Comparison of ENCODE assay signal across 1 cellular context in the genomic region with DNA sequence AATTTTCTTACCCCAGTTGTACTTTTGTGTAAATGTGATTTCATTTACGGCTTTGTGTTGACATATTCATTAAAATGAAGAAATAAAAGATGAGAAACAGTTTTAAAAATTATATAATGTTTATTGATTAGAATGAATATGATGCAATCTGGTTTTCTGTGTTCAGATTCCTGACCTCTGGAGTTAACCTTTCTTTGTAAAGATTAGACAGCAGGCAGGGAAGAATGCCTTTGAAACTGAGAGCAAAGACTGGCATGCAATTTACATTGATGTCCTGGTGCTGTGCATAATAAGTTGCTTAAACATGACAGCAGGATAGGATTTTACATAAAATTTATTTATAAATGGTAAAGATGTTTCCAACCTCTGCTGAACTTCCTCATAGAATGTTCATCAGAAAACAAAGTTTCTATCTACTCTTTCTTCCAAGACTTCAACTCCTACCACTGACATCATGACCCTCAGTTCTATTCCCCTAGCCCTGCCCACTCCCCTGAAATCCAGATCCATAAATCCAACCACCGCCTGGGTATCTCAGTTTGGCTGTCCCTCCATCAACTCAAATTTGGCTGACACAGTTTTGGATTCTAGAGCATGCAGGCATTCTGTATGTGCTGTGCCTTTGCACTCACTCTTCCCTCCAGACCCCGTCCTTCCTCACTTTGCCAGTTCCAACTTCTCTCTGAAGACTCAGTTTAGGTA.
TF ChIP-seq lines count a peak whose summit lies in the region.

No MANE protein-coding gene starts in this region.

TF ChIP-seq in HepG2, 621 proteins besides CTCF, POLR2A, EP300 and RAD21 (continued from another document and continues in another):
- TF ChIP-seq, protein P1, sequence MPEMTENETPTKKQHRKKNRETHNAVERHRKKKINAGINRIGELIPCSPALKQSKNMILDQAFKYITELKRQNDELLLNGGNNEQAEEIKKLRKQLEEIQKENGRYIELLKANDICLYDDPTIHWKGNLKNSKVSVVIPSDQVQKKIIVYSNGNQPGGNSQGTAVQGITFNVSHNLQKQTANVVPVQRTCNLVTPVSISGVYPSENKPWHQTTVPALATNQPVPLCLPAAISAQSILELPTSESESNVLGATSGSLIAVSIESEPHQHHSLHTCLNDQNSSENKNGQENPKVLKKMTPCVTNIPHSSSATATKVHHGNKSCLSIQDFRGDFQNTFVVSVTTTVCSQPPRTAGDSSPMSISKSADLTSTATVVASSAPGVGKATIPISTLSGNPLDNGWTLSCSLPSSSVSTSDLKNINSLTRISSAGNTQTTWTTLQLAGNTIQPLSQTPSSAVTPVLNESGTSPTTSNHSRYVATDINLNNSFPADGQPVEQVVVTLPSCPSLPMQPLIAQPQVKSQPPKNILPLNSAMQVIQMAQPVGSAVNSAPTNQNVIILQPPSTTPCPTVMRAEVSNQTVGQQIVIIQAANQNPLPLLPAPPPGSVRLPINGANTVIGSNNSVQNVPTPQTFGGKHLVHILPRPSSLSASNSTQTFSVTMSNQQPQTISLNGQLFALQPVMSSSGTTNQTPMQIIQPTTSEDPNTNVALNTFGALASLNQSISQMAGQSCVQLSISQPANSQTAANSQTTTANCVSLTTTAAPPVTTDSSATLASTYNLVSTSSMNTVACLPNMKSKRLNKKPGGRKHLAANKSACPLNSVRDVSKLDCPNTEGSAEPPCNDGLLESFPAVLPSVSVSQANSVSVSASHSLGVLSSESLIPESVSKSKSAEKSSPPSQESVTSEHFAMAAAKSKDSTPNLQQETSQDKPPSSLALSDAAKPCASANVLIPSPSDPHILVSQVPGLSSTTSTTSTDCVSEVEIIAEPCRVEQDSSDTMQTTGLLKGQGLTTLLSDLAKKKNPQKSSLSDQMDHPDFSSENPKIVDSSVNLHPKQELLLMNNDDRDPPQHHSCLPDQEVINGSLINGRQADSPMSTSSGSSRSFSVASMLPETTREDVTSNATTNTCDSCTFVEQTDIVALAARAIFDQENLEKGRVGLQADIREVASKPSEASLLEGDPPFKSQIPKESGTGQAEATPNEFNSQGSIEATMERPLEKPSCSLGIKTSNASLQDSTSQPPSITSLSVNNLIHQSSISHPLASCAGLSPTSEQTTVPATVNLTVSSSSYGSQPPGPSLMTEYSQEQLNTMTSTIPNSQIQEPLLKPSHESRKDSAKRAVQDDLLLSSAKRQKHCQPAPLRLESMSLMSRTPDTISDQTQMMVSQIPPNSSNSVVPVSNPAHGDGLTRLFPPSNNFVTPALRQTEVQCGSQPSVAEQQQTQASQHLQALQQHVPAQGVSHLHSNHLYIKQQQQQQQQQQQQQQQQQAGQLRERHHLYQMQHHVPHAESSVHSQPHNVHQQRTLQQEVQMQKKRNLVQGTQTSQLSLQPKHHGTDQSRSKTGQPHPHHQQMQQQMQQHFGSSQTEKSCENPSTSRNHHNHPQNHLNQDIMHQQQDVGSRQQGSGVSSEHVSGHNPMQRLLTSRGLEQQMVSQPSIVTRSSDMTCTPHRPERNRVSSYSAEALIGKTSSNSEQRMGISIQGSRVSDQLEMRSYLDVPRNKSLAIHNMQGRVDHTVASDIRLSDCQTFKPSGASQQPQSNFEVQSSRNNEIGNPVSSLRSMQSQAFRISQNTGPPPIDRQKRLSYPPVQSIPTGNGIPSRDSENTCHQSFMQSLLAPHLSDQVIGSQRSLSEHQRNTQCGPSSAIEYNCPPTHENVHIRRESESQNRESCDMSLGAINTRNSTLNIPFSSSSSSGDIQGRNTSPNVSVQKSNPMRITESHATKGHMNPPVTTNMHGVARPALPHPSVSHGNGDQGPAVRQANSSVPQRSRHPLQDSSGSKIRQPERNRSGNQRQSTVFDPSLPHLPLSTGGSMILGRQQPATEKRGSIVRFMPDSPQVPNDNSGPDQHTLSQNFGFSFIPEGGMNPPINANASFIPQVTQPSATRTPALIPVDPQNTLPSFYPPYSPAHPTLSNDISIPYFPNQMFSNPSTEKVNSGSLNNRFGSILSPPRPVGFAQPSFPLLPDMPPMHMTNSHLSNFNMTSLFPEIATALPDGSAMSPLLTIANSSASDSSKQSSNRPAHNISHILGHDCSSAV (CRISPR knock-in tag; IDR thresholded peaks at IDR 0.05; ENCODE audit: borderline replicate concordance), result no peak
- TF ChIP-seq ZNF605 (CRISPR knock-in tag; IDR thresholded peaks at IDR 0.05) (no peak), NR3C1 (CRISPR knock-in tag; IDR thresholded peaks at IDR 0.05) (no peak), CAMTA2 (CRISPR knock-in tag; IDR thresholded peaks at IDR 0.05; ENCODE audit: borderline replicate concordance) (no peak), TBX3 (IDR thresholded peaks at IDR 0.05; ENCODE audit: borderline replicate concordance) (no peak), HNRNPL (IDR thresholded peaks at IDR 0.05; ENCODE audit: low read depth, low read length) (no peak), CBFB (CRISPR knock-in tag; IDR thresholded peaks at IDR 0.05) (no peak), IKZF1 (IDR thresholded peaks at IDR 0.05) (no peak), ZNF205 (CRISPR knock-in tag; IDR thresholded peaks at IDR 0.05) (no peak), NAIF1 (CRISPR knock-in tag; IDR thresholded peaks at IDR 0.05; ENCODE audit: borderline replicate concordance) (no peak), PHF5A (CRISPR knock-in tag; IDR thresholded peaks at IDR 0.05; ENCODE audit: low read depth, unreplicated experiment) (no peak)
- TF ChIP-seq, protein P2, sequence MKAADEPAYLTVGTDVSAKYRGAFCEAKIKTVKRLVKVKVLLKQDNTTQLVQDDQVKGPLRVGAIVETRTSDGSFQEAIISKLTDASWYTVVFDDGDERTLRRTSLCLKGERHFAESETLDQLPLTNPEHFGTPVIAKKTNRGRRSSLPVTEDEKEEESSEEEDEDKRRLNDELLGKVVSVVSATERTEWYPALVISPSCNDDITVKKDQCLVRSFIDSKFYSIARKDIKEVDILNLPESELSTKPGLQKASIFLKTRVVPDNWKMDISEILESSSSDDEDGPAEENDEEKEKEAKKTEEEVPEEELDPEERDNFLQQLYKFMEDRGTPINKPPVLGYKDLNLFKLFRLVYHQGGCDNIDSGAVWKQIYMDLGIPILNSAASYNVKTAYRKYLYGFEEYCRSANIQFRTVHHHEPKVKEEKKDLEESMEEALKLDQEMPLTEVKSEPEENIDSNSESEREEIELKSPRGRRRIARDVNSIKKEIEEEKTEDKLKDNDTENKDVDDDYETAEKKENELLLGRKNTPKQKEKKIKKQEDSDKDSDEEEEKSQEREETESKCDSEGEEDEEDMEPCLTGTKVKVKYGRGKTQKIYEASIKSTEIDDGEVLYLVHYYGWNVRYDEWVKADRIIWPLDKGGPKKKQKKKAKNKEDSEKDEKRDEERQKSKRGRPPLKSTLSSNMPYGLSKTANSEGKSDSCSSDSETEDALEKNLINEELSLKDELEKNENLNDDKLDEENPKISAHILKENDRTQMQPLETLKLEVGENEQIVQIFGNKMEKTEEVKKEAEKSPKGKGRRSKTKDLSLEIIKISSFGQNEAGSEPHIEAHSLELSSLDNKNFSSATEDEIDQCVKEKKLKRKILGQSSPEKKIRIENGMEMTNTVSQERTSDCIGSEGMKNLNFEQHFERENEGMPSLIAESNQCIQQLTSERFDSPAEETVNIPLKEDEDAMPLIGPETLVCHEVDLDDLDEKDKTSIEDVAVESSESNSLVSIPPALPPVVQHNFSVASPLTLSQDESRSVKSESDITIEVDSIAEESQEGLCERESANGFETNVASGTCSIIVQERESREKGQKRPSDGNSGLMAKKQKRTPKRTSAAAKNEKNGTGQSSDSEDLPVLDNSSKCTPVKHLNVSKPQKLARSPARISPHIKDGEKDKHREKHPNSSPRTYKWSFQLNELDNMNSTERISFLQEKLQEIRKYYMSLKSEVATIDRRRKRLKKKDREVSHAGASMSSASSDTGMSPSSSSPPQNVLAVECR (CRISPR knock-in tag; IDR thresholded peaks at IDR 0.05; ENCODE audit: borderline replicate concordance), result no peak
- TF ChIP-seq, protein P3, sequence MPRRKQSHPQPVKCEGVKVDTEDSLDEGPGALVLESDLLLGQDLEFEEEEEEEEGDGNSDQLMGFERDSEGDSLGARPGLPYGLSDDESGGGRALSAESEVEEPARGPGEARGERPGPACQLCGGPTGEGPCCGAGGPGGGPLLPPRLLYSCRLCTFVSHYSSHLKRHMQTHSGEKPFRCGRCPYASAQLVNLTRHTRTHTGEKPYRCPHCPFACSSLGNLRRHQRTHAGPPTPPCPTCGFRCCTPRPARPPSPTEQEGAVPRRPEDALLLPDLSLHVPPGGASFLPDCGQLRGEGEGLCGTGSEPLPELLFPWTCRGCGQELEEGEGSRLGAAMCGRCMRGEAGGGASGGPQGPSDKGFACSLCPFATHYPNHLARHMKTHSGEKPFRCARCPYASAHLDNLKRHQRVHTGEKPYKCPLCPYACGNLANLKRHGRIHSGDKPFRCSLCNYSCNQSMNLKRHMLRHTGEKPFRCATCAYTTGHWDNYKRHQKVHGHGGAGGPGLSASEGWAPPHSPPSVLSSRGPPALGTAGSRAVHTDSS (CRISPR knock-in tag; conservative IDR thresholded peaks at IDR 0.05), result no peak
- TF ChIP-seq, protein P4, sequence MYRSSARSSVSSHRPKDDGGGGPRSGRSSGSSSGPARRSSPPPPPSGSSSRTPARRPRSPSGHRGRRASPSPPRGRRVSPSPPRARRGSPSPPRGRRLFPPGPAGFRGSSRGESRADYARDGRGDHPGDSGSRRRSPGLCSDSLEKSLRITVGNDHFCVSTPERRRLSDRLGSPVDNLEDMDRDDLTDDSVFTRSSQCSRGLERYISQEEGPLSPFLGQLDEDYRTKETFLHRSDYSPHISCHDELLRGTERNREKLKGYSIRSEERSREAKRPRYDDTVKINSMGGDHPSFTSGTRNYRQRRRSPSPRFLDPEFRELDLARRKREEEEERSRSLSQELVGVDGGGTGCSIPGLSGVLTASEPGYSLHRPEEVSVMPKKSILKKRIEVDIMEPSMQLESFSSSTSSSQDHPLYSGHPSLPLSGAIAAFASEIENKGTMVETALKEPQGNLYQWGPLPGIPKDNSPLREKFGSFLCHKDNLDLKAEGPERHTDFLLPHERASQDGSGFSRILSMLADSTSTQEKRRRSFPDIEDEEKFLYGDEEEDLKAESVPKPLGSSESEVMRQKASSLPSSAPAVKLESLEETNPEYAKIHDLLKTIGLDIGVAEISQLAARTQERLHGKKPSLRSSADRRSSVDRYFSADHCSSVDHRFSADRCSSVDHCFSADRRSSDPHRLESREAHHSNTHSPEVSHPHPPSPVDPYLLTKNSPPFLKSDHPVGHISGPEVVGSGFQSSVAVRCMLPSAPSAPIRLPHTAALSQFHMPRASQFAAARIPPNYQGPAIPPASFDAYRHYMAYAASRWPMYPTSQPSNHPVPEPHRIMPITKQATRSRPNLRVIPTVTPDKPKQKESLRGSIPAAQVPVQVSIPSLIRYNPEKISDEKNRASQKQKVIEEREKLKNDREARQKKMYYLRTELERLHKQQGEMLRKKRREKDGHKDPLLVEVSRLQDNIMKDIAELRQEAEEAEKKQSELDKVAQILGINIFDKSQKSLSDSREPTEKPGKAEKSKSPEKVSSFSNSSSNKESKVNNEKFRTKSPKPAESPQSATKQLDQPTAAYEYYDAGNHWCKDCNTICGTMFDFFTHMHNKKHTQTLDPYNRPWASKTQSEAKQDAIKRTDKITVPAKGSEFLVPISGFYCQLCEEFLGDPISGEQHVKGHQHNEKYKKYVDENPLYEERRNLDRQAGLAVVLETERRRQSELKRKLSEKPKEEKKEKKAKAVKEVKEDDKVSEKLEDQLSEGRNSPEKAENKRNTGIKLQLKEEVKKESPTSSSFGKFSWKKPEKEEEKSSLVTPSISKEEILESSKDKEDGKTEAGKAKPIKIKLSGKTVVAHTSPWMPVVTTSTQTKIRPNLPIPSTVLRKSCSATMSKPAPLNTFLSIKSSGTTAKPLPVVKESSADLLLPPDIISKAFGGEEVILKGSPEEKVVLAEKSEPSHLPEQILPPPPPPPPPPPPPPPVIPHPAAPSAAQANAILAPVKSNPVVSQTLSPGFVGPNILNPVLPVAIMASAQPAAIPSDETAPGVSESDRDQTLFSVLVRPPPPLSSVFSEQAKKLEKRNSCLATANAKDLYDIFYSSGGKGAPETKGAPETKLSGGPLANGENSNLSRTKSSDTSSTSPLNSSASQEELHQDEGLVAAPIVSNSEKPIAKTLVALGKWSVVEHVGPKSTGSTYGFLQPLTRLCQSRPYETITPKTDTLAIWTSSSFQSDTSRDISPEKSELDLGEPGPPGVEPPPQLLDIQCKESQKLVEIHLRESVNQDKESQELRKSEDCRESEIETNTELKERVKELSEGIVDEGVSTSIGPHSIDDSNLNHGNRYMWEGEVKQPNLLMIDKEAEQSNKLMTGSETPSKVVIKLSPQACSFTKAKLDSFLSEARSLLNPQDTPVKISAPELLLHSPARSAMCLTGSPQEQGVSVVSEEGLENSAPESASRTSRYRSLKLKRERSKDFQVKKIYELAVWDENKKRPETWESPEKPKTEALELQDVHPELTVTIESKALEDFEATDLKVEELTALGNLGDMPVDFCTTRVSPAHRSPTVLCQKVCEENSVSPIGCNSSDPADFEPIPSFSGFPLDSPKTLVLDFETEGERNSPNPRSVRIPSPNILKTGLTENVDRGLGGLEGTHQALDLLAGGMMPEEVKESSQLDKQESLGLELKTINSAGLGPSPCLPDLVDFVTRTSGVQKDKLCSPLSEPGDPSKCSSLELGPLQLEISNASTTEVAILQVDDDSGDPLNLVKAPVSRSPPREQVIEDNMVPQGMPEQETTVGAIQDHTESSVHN (CRISPR knock-in tag; IDR thresholded peaks at IDR 0.05), result no peak
- TF ChIP-seq, protein P5, sequence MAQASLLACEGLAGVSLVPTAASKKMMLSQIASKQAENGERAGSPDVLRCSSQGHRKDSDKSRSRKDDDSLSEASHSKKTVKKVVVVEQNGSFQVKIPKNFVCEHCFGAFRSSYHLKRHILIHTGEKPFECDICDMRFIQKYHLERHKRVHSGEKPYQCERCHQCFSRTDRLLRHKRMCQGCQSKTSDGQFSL (CRISPR knock-in tag; IDR thresholded peaks at IDR 0.05), result no peak
